In genomic region chr1:27686223-27686990, GRCh38 we compare ENCODE assay signal across 17 cellular contexts. TPM values are rescaled to one million over a fixed set of nuclear protein-coding genes. Genes with fewer than 3 reads are reported as not detected.
A peak's percentile ranks its signal among the peaks of the same experiment; 100 is the strongest.
DNase-seq lines count a peak whose midpoint lies in the region; ATAC-seq, FAIRE-seq and TF ChIP-seq lines count a peak whose summit lies in the region.
"Had no signal": no experiment of that assay in that cellular context is flagged by ENCODE, and none has a peak within 500 bp of the region (broad histone marks: within the 10 kb centered on the region; RNA-seq: fewer than 3 reads in every experiment).

No MANE protein-coding gene starts in this region.

- H2AK5ac ChIP-seq in neuronal stem cell (ENCODE audit: low read depth, low read length) = no peak overlapping the region

- no peak for TF ChIP-seq POLR2A in K562 (conservative IDR thresholded peaks at IDR 0.05)

- H3K4me2 ChIP-seq in K562 (ENCODE audit: insufficient read depth, low read length) (no peak overlapping the region), neuronal stem cell (ENCODE audit: insufficient read depth, low read length, poor library complexity, severe bottlenecking) (no peak overlapping the region)

- intact Hi-C loops in K562 (cut with micrococcal nuclease) = no loop called here
- intact Hi-C loops in activated CD4-positive, alpha-beta T cell treated with anti-CD3 and anti-CD28 coated beads for 36 hours (cut with DNase I, micrococcal nuclease) = no loop called here

- no peak overlapping the region for H3K27ac Mint-ChIP-seq in activated CD4-positive, alpha-beta T cell treated with anti-CD3 and anti-CD28 coated beads for 36 hours
- H3K27ac Mint-ChIP-seq in T-cell = no peak overlapping the region

- DNase-seq in HT-29 (ENCODE audit: low spot score) = peak; percentile 82
- peak; percentile 91 for DNase-seq in NCI-H510A (lab: John Stamatoyannopoulos, UW)
- DNase-seq in K562 (ENCODE audit: extremely low read depth in 1 of 4, low spot score in 3 of 4) = peak in 1 of 4 experiments; percentile 11
- DNase-seq in neuronal stem cell (ENCODE audit: low spot score) = no peak
- no peak for DNase-seq in EL
- DNase-seq in activated CD4-positive, alpha-beta T cell treated with anti-CD3 and anti-CD28 coated beads for 36 hours = no peak
- DNase-seq in T-cell = no peak
- DNase-seq: activated CD4-positive, CD25-positive, alpha-beta regulatory T cell treated with anti-CD3 and anti-CD28 coated beads, Interleukin-2, amount 50 U/mL, for 72 hours; activated naive CD4-positive, alpha-beta T cell treated with anti-CD3 and anti-CD28 coated beads, Interleukin-2, amount 50 U/mL, for 16 hours; BE2C; stimulated activated naive CD8-positive, alpha-beta T cell treated with anti-CD3 and anti-CD28 coated beads, Interleukin-15, Interleukin-2, amounts not matched to agents 100 U/mL and 50 U/mL, for 24 hours had no signal

- no peak for TF ChIP-seq EP300 in K562 (IDR thresholded peaks at IDR 0.05; ENCODE audit: low read length)

- H2BK15ac ChIP-seq in neuronal stem cell (ENCODE audit: low read length) = no peak overlapping the region

- in situ Hi-C loops in K562 (cut with MboI) = no loop called here

- H3K4me1 Mint-ChIP-seq in activated CD4-positive, alpha-beta T cell treated with anti-CD3 and anti-CD28 coated beads for 36 hours = peaks cover 14% of the 10 kb centered on the region
- peaks cover 0 to 3% (median 0%) of the 10 kb centered on the region in 3 donors for H3K4me1 Mint-ChIP-seq in T-cell

- H3K9ac ChIP-seq in K562 (ENCODE audit: insufficient read depth in 1 of 2, low read depth in 2 of 2, low read length in 2 of 2) (peak overlapping the region in 1 of 2 experiments; percentile 47; a peak in 2 of 4 replicates), neuronal stem cell (ENCODE audit: low read depth, low read length, poor library complexity) (no peak overlapping the region)

- no TSS peak for BruUV-seq in K562 (replicated peaks; lab: Mats Ljungman, UMichigan)

- TF ChIP-seq CTCF in K562 (IDR thresholded peaks at IDR 0.05 in 2 of 3, conservative IDR thresholded peaks at IDR 0.05 in 1 of 3; ENCODE audit: insufficient read depth in 2 of 3, low read depth in 1 of 3, low read length in 3 of 3) = peak in 1 of 3 experiments; percentile 9; a peak in 1 of 6 replicates

- POLR2A ChIA-PET in K562 (lab: Yijun Ruan, JAX) (interaction anchor here (0.6 to 0.8 kb wide), 2 partner anchors 17 to 147 kb away, joined by 3 read pairs; no protein-coding TSS in a partner anchor), T-cell (lab: Charles Lee) (no interaction called here)
- POLR2A ChIA-PET in activated CD4-positive, alpha-beta T cell treated with anti-CD3 and anti-CD28 coated beads for 36 hours (lab: Charles Lee) = no interaction called here

- peaks cover 9% of the 10 kb centered on the region for H3K9me3 Mint-ChIP-seq in activated CD4-positive, alpha-beta T cell treated with anti-CD3 and anti-CD28 coated beads for 36 hours (ENCODE audit: low read depth)
- H3K9me3 Mint-ChIP-seq in T-cell = peaks cover 0 to 12% (median 6%) of the 10 kb centered on the region in 3 donors

- H3K18ac ChIP-seq in neuronal stem cell (ENCODE audit: low read length) = no peak overlapping the region

- CTCF ChIA-PET in K562 (lab: Yijun Ruan, JAX; ENCODE audit: low intra/inter-chr PET ratio) (interaction anchor here (1.1 kb wide), 1 partner anchor 15 kb away, joined by 3 read pairs; the partner anchor contains the start of gene IFI6), T-cell (lab: Charles Lee) (interaction anchor here in 1 of 2 donors (1.1 kb wide), 1 partner anchor 17 kb away, joined by 3 read pairs; no protein-coding TSS in a partner anchor)
- CTCF ChIA-PET in activated CD4-positive, alpha-beta T cell treated with anti-CD3 and anti-CD28 coated beads for 36 hours (lab: Charles Lee) = interaction anchor here (0.7 kb wide), 1 partner anchor 17 kb away, joined by 3 read pairs; no protein-coding TSS in a partner anchor

- H4K91ac ChIP-seq in neuronal stem cell (ENCODE audit: low read depth, low read length, poor library complexity) = no peak overlapping the region

- peaks cover 4 to 13% of the 10 kb centered on the region in 2 experiments; a peak in 2 of 5 replicates for H3K27me3 ChIP-seq in K562 (ENCODE audit: control insufficient read depth in 2 of 2, insufficient read depth in 2 of 2, low read length in 2 of 2)
- H3K27me3 ChIP-seq in neuronal stem cell (ENCODE audit: control insufficient read depth in 3 of 3, insufficient read depth in 3 of 3, low read depth in 1 of 3, low read length in 3 of 3) = peaks cover 0 to 27% (median 0%) of the 10 kb centered on the region in 3 experiments
- H3K27me3 ChIP-seq: BE2C, cardiac muscle cell had no signal

- H2AFZ ChIP-seq in K562 (ENCODE audit: low read depth, low read length) (no peak overlapping the region; the same call in 1 of the 2 replicates), neuronal stem cell (ENCODE audit: low read length) (no peak overlapping the region)

- H3K4me3 Mint-ChIP-seq in activated CD4-positive, alpha-beta T cell treated with anti-CD3 and anti-CD28 coated beads for 36 hours = no peak overlapping the region
- H3K4me3 Mint-ChIP-seq in T-cell = no peak overlapping the region

- H3K4me3 ChIP-seq in K562 (no peak overlapping the region), neuronal stem cell (ENCODE audit: low read length in 2 of 2) (no peak overlapping the region)
- H3K4me3 ChIP-seq: cardiac muscle cell had no signal

- no peak overlapping the region for H3K4ac ChIP-seq in neuronal stem cell (ENCODE audit: low read length)

- no peaks in the 10 kb centered on the region for H3K79me1 ChIP-seq in neuronal stem cell (ENCODE audit: low read depth, low read length)

- no peak overlapping the region for H2BK5ac ChIP-seq in neuronal stem cell (ENCODE audit: low read length)

- H3K36me3 ChIP-seq in K562 (ENCODE audit: control insufficient read depth, insufficient read depth, low read length) = no peaks in the 10 kb centered on the region
- no peaks in the 10 kb centered on the region for H3K36me3 ChIP-seq in neuronal stem cell (replicated peaks in 1 of 2; ENCODE audit: control insufficient read depth in 2 of 2, insufficient read depth in 2 of 2, low read length in 2 of 2)
- H3K36me3 ChIP-seq: BE2C, cardiac muscle cell had no signal

- H3K9me1 ChIP-seq in K562 (ENCODE audit: control insufficient read depth, insufficient read depth, low read length) = no peaks in the 10 kb centered on the region

- no peak overlapping the region for H4K8ac ChIP-seq in neuronal stem cell (ENCODE audit: low read depth, low read length)

- no peak overlapping the region for H2BK120ac ChIP-seq in neuronal stem cell (ENCODE audit: low read depth, low read length)

- H3K27ac ChIP-seq in K562 (ENCODE audit: extremely low read depth, low read depth, low read length) = no peak overlapping the region
- no peak overlapping the region for H3K27ac ChIP-seq in neuronal stem cell (replicated peaks; ENCODE audit: low read length)
- H3K27ac ChIP-seq: cardiac muscle cell had no signal

- H2BK12ac ChIP-seq in neuronal stem cell (ENCODE audit: low read length) = no peak overlapping the region

- no peak for FAIRE-seq in K562 (lab: Jason Lieb, UNC)
- FAIRE-seq: endometrium, GM19239 had no signal

- H3K4me1 ChIP-seq in K562 (replicated peaks in 1 of 2; ENCODE audit: control insufficient read depth in 2 of 2, insufficient read depth in 2 of 2, low read length in 2 of 2) (peaks cover 0 to 9% of the 10 kb centered on the region in 2 experiments; a peak in 2 of 5 replicates), neuronal stem cell (ENCODE audit: control insufficient read depth in 2 of 2, insufficient read depth in 1 of 2, low read depth in 1 of 2, low read length in 2 of 2) (no peaks in the 10 kb centered on the region)
- H3K4me1 ChIP-seq: BE2C had no signal

- no peaks in the 10 kb centered on the region for H3K27me3 Mint-ChIP-seq in activated CD4-positive, alpha-beta T cell treated with anti-CD3 and anti-CD28 coated beads for 36 hours
- H3K27me3 Mint-ChIP-seq in T-cell = no peaks in the 10 kb centered on the region

- H3K14ac ChIP-seq in neuronal stem cell (ENCODE audit: low read length) = no peak overlapping the region

- H3K36me3 Mint-ChIP-seq in activated CD4-positive, alpha-beta T cell treated with anti-CD3 and anti-CD28 coated beads for 36 hours (ENCODE audit: low read depth) = peaks cover 6% of the 10 kb centered on the region
- peaks cover 7% of the 10 kb centered on the region for H3K36me3 Mint-ChIP-seq in T-cell

- ATAC-seq in K562 (peak; percentile 50), SK-N-SH treated with all-trans-retinoic acid at 6 μM for 48 hours (no peak), T-cell (replicated peaks in 1 of 4) (no peak)
- no peak for ATAC-seq in activated CD4-positive, alpha-beta T cell treated with anti-CD3 and anti-CD28 coated beads for 36 hours
- ATAC-seq: left lobe of liver; sciatic nerve; stimulated activated naive CD8-positive, alpha-beta T cell treated with anti-CD3 and anti-CD28 coated beads, Interleukin-15, Interleukin-2, amounts not matched to agents 100 U/mL and 50 U/mL, for 24 hours had no signal

- H3K79me2 ChIP-seq in K562 (ENCODE audit: control insufficient read depth, insufficient read depth, low read length) = no peaks in the 10 kb centered on the region

- peaks cover 7% of the 10 kb centered on the region; the same call in 1 of the 2 replicates for H3K9me3 ChIP-seq in K562 (replicated peaks; ENCODE audit: control insufficient read depth, insufficient read depth, low read depth, low read length)
- H3K9me3 ChIP-seq in neuronal stem cell (replicated peaks in 1 of 2; ENCODE audit: control insufficient read depth in 2 of 2, insufficient read depth in 1 of 2, low read depth in 1 of 2, low read length in 2 of 2) = peaks cover 0 to 2% of the 10 kb centered on the region in 2 donors
- H3K9me3 ChIP-seq: BE2C had no signal

- H3K23ac ChIP-seq in neuronal stem cell (ENCODE audit: low read depth, low read length, poor library complexity) = peak overlapping the region; percentile 45

- WGBS in K562 (ENCODE audit: insufficient coverage, low coverage, missing lambda C conversion rate) = 22% methylated on average over 21 of the region's 21 CpGs
- WGBS in neuronal stem cell (ENCODE audit: extremely low coverage in 2 of 2, insufficient read length in 2 of 2, insufficient replicate concordance in 1 of 2), 2 donors = no CpG with 5 or more reads among the region's 21 CpGs

- no peaks in the 10 kb centered on the region for H4K20me1 ChIP-seq in K562 (replicated peaks; ENCODE audit: control insufficient read depth, insufficient read depth, low read length)

- no peak for TF ChIP-seq RAD21 in K562 (CRISPR knock-in tag; conservative IDR thresholded peaks at IDR 0.05 in 1 of 2, IDR thresholded peaks at IDR 0.05 in 1 of 2)

RNA-seq across cellular contexts. Expression of gene IFI6, which starts 14.4 kb away (rescaled TPM):
- total RNA-seq in HT-29 (2014; rRNA removed; shearing (Covaris generic)) = 84.5 and 178 TPM in 2 replicates
- total RNA-seq in K562 (2011; cell fraction: chromatin; rRNA removed; ENCODE audit: low replicate concordance) = 0.67 TPM in 1 of 2 replicates, not detected in the other
- 2.6 and 3.8 TPM in 2 replicates for total RNA-seq in K562 (2011; cell fraction: nucleolus; rRNA removed)
- 1.1 and 2.4 TPM in 2 replicates for total RNA-seq in K562 (2011; cell fraction: nucleoplasm; rRNA removed)
- total RNA-seq in K562 (2014; rRNA removed) (4.5 and 4.7 TPM in 2 replicates), K562 (2014; rRNA removed; fragmentation: Illumina TruSeq; extraction: Trizol) (0.99 and 1.0 TPM in 2 replicates), K562 (2015; rRNA removed; fragmentation: Illumina TruSeq; extraction: Trizol) (1.6 and 2.2 TPM in 2 replicates), K562 (2021) (3.8 and 5.0 TPM in 2 replicates), T-cell (10 to 100 TPM; 28.2 to 52.1 (median 40.7) TPM)
- polyA plus RNA-seq in K562 (2011; rRNA removed) (2.0 and 2.7 TPM in 2 replicates), K562 (2014; fragmentation: Illumina TruSeq; extraction: Trizol) (2.4 and 2.9 TPM in 2 replicates), K562 (2014; fragmentation: Nextera tagmentation; extraction: Ambion mirVana) (under 1 TPM; 0.17 to 0.76 TPM), K562 (2014; rRNA removed) (4.0 and 4.4 TPM in 2 replicates)
- polyA plus RNA-seq in K562 (2011; cell fraction: cytosol; rRNA removed) = 3.4 and 3.9 TPM in 2 replicates
- polyA plus RNA-seq in K562 (2011; cell fraction: nucleus; rRNA removed) = 0.55 and 1.0 TPM in 2 replicates
- polyA plus RNA-seq in K562 (2012) = 8.1 and 10.3 TPM in 2 replicates
- polyA minus RNA-seq in K562 (2011; rRNA and poly(A)+ RNA removed) = 0.60 TPM in 1 of 2 replicates, not detected in the other
- polyA minus RNA-seq in K562 (2011; cell fraction: cytosol; rRNA and poly(A)+ RNA removed) = 1.4 and 2.8 TPM in 2 replicates
- not detected in 2 replicates for polyA minus RNA-seq in K562 (2011; cell fraction: nucleus; rRNA and poly(A)+ RNA removed)
- 19.2 TPM for polyA plus RNA-seq in neuronal stem cell (2013, experiment 1 of 2)
- polyA plus RNA-seq in neuronal stem cell (2013, experiment 2 of 2) = 19.4 TPM
- total RNA-seq in activated CD4-positive, alpha-beta T cell treated with anti-CD3 and anti-CD28 coated beads for 36 hours = 10 to 100 TPM; 41.8 to 62.5 TPM

RNA-seq across cellular contexts. Expression of gene FAM76A, which starts 39.4 kb away (rescaled TPM):
- 7.4 and 7.5 TPM in 2 replicates for total RNA-seq in HT-29 (2014; rRNA removed; shearing (Covaris generic))
- 12.3 and 13.2 TPM in 2 replicates for total RNA-seq in K562 (2011; cell fraction: chromatin; rRNA removed; ENCODE audit: low replicate concordance)
- total RNA-seq in K562 (2011; cell fraction: nucleolus; rRNA removed) = 6.0 and 6.4 TPM in 2 replicates
- total RNA-seq in K562 (2011; cell fraction: nucleoplasm; rRNA removed) = 10.6 and 13.1 TPM in 2 replicates
- total RNA-seq in K562 (2014; rRNA removed) = 14.3 and 14.6 TPM in 2 replicates
- 13.0 and 16.4 TPM in 2 replicates for total RNA-seq in K562 (2014; rRNA removed; fragmentation: Illumina TruSeq; extraction: Trizol)
- 11.9 and 13.1 TPM in 2 replicates for total RNA-seq in K562 (2015; rRNA removed; fragmentation: Illumina TruSeq; extraction: Trizol)
- total RNA-seq in K562 (2021) = 10.8 and 12.4 TPM in 2 replicates
- polyA plus RNA-seq in K562 (2011; rRNA removed) = 9.7 and 11.0 TPM in 2 replicates
- polyA plus RNA-seq in K562 (2011; cell fraction: cytosol; rRNA removed) = 2.8 and 5.7 TPM in 2 replicates
- 8.8 and 11.1 TPM in 2 replicates for polyA plus RNA-seq in K562 (2011; cell fraction: nucleus; rRNA removed)
- polyA plus RNA-seq in K562 (2012) = 7.7 and 8.6 TPM in 2 replicates
- polyA plus RNA-seq in K562 (2014; fragmentation: Illumina TruSeq; extraction: Trizol) = 7.8 and 11.3 TPM in 2 replicates
- 10 to 100 TPM in 1 of 2 experiments, 1 to 10 TPM in 1; 9.5 to 14.6 TPM for polyA plus RNA-seq in K562 (2014; fragmentation: Nextera tagmentation; extraction: Ambion mirVana)
- 11.4 and 13.6 TPM in 2 replicates for polyA plus RNA-seq in K562 (2014; rRNA removed)
- polyA minus RNA-seq in K562 (2011; rRNA and poly(A)+ RNA removed) = 14.6 and 19.8 TPM in 2 replicates
- polyA minus RNA-seq in K562 (2011; cell fraction: cytosol; rRNA and poly(A)+ RNA removed) = 2.8 and 12.1 TPM in 2 replicates
- 5.1 and 11.2 TPM in 2 replicates for polyA minus RNA-seq in K562 (2011; cell fraction: nucleus; rRNA and poly(A)+ RNA removed)
- polyA plus RNA-seq in neuronal stem cell (2013, experiment 1 of 2) = 9.6 TPM
- 10.6 TPM for polyA plus RNA-seq in neuronal stem cell (2013, experiment 2 of 2)
- total RNA-seq in activated CD4-positive, alpha-beta T cell treated with anti-CD3 and anti-CD28 coated beads for 36 hours = 1 to 10 TPM; 7.4 to 8.1 TPM
- total RNA-seq in T-cell = 10 to 100 TPM; 18.1 to 23.4 (median 21.2) TPM

RNA-seq across cellular contexts. Expression of gene FGR, which starts 51.4 kb away (rescaled TPM):
- not detected in 2 replicates for total RNA-seq in HT-29 (2014; rRNA removed; shearing (Covaris generic))
- not detected in 2 replicates for total RNA-seq in K562 (2011; cell fraction: chromatin; rRNA removed; ENCODE audit: low replicate concordance)
- total RNA-seq in K562 (2011; cell fraction: nucleolus; rRNA removed) = not detected in 2 replicates
- total RNA-seq in K562 (2011; cell fraction: nucleoplasm; rRNA removed) = not detected in 2 replicates
- total RNA-seq in K562 (2014; rRNA removed) (not detected in 2 replicates), K562 (2014; rRNA removed; fragmentation: Illumina TruSeq; extraction: Trizol) (not detected in 2 replicates), K562 (2015; rRNA removed; fragmentation: Illumina TruSeq; extraction: Trizol) (not detected in 2 replicates), K562 (2021) (0.11 and 0.38 TPM in 2 replicates), T-cell (10 to 100 TPM in 2 of 5 donors, 1 to 10 TPM in 3; 3.2 to 37.3 (median 5.7) TPM)
- polyA plus RNA-seq in K562 (2011; rRNA removed) (0.04 TPM in 1 of 2 replicates, not detected in the other), K562 (2014; fragmentation: Illumina TruSeq; extraction: Trizol) (not detected in 2 replicates), K562 (2014; fragmentation: Nextera tagmentation; extraction: Ambion mirVana) (not detected), K562 (2014; rRNA removed) (not detected in 2 replicates)
- 0.06 TPM in 1 of 2 replicates, not detected in the other for polyA plus RNA-seq in K562 (2011; cell fraction: cytosol; rRNA removed)
- 0.20 TPM in 1 of 2 replicates, not detected in the other for polyA plus RNA-seq in K562 (2011; cell fraction: nucleus; rRNA removed)
- not detected in 2 replicates for polyA plus RNA-seq in K562 (2012)
- not detected in 2 replicates for polyA minus RNA-seq in K562 (2011; rRNA and poly(A)+ RNA removed)
- not detected in 2 replicates for polyA minus RNA-seq in K562 (2011; cell fraction: cytosol; rRNA and poly(A)+ RNA removed)
- not detected in 2 replicates for polyA minus RNA-seq in K562 (2011; cell fraction: nucleus; rRNA and poly(A)+ RNA removed)
- polyA plus RNA-seq in neuronal stem cell (2013, experiment 1 of 2) = 0.03 TPM
- polyA plus RNA-seq in neuronal stem cell (2013, experiment 2 of 2) = 0.01 TPM
- under 1 TPM in 1 of 2 experiments, not detected in 1; 0.11 TPM for total RNA-seq in activated CD4-positive, alpha-beta T cell treated with anti-CD3 and anti-CD28 coated beads for 36 hours
- total RNA-seq: cardiac muscle cell had no signal

Comparison
In these comparisons a context has a peak if more than half of its experiments do, and no peak if none do; other contexts are left out.
1. DNase-seq: peak in HT-29 (single experiment) and NCI-H510A (single experiment); none in neuronal stem cell (single experiment), EL (single experiment), activated CD4-positive, alpha-beta T cell treated with anti-CD3 and anti-CD28 coated beads for 36 hours (single experiment) and T-cell (0 of 34).
2. RNA of gene IFI6, which starts 14.4 kb away (total RNA-seq): 84.5 to 178 TPM in HT-29, 41.8 to 62.5 TPM in activated CD4-positive, alpha-beta T cell treated with anti-CD3 and anti-CD28 coated beads for 36 hours and 28.2 to 52.1 TPM in T-cell; 0.67 to 5.0 TPM in K562; every median in the first group is over 4 times any median in the second.